ENCODE assay signal across 1 cellular context in the genomic region with DNA sequence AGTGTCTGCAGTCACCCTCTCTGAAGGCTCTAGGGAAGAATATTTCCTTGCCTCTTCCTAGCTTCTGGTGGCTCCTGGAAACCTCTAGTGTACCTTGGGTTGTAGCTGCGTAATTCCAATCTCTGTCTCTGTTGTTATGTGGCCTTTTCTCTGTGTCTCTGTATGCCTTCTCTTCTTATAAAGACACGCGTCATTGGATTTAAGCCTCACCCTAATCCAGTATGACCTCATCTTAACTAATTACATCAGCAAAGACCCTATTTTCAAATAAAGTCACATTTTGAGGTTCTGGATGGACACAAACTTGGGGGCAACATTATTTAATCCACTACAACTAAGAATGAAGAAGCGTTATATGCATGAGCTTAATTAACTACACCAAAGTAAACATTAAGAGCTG.
A peak's percentile ranks its signal among the peaks of the same experiment; 100 is the strongest.
TF ChIP-seq lines count a peak whose summit lies in the region.

No MANE protein-coding gene starts in this region.

TF ChIP-seq in K562, 482 proteins besides CTCF, POLR2A, EP300 and RAD21 (continued from another document):
- TF ChIP-seq JUND (IDR thresholded peaks at IDR 0.05; ENCODE audit: borderline replicate concordance, low read depth, low read length) (peak; percentile 44), JUND (tag; IDR thresholded peaks at IDR 0.05; ENCODE audit: borderline replicate concordance, low read depth, low read length) (peak; percentile 32; the same call in 1 of the 3 replicates), ESRRA (IDR thresholded peaks at IDR 0.05; ENCODE audit: borderline replicate concordance, low read depth) (0 out of 2 replicates have a peak, but pooled peaks have one; percentile 18), CREM (IDR thresholded peaks at IDR 0.05; ENCODE audit: low read depth) (peak; percentile 65), SOX6 (IDR thresholded peaks at IDR 0.05) (no peak), KLF13 (tag; IDR thresholded peaks at IDR 0.05; ENCODE audit: borderline replicate concordance, low read depth) (no peak), DPF2 (IDR thresholded peaks at IDR 0.05) (peak; percentile 22; the same call in 1 of the 2 replicates), ATF1 (CRISPR knock-in tag; IDR thresholded peaks at IDR 0.05) (no peak), ATF1 (tag; IDR thresholded peaks at IDR 0.05) (peak; percentile 85), SMARCA5 (IDR thresholded peaks at IDR 0.05) (peak; percentile 41; the same call in 1 of the 2 replicates), HDAC1 (IDR thresholded peaks at IDR 0.05) (0 out of 4 replicates have a peak, but pooled peaks of 1 of the 2 experiments have one; percentile 25)
